ENCODE assay signal across 1 cellular context in genomic region chr17:14373587-14374259, GRCh38.
TF ChIP-seq lines count a peak whose summit lies in the region.

No MANE protein-coding gene starts in this region.

TF ChIP-seq in H1, 55 proteins besides CTCF, POLR2A, EP300 and RAD21 (continued from another document):
- TF ChIP-seq CHD7 (IDR thresholded peaks at IDR 0.05; ENCODE audit: insufficient replicate concordance, low read length), result no peak
- no peak for TF ChIP-seq CHD1 (IDR thresholded peaks at IDR 0.05; ENCODE audit: low read depth, low read length)
- TF ChIP-seq RNF2 (IDR thresholded peaks at IDR 0.05; ENCODE audit: borderline replicate concordance, low read depth, low read length, missing control alignments, poor library complexity, severe bottlenecking), result no peak
- no peak for TF ChIP-seq ATF2 (IDR thresholded peaks at IDR 0.05; ENCODE audit: low read length)
- no peak for TF ChIP-seq EZH2 (IDR thresholded peaks at IDR 0.05; ENCODE audit: low read depth, low read length, severe bottlenecking)
- TF ChIP-seq GABPA (IDR thresholded peaks at IDR 0.05; ENCODE audit: borderline replicate concordance, insufficient read depth, low read length), result no peak
- TF ChIP-seq PHF8 (conservative IDR thresholded peaks at IDR 0.05; ENCODE audit: low read depth, low read length), result no peak
- TF ChIP-seq USF2 (IDR thresholded peaks at IDR 0.05; ENCODE audit: low read length), result no peak
- TF ChIP-seq BRCA1 (IDR thresholded peaks at IDR 0.05; ENCODE audit: low read depth, low read length), result no peak
- TF ChIP-seq RXRA (IDR thresholded peaks at IDR 0.05; ENCODE audit: insufficient read depth, low read depth, low read length), result no peak
- no peak for TF ChIP-seq ASH2L (IDR thresholded peaks at IDR 0.05; ENCODE audit: low read length)
- TF ChIP-seq NANOG (IDR thresholded peaks at IDR 0.05; ENCODE audit: insufficient read depth, low read depth, low read length, poor library complexity, severe bottlenecking), result no peak
